ENCODE assay signal across 12 cellular contexts in genomic region chr4:89661490-89661889, GRCh38.
DNase-seq lines count a peak whose midpoint lies in the region; TF ChIP-seq lines count a peak whose summit lies in the region.
"Had no signal": no experiment of that assay in that cellular context is flagged by ENCODE, and none has a peak within 500 bp of the region (broad histone marks: within the 10 kb centered on the region; RNA-seq: fewer than 3 reads in every experiment).

No MANE protein-coding gene starts in this region.

- no peak overlapping the region for H2BK5ac ChIP-seq in mesenchymal stem cell (ENCODE audit: low read depth, low read length, poor library complexity, severe bottlenecking)

- H3K27me3 ChIP-seq in mesenchymal stem cell (ENCODE audit: control insufficient read depth in 1 of 2, insufficient read depth in 1 of 2, low read length in 2 of 2) = no peaks in the 10 kb centered on the region
- H3K27me3 ChIP-seq in thyroid gland = no peaks in the 10 kb centered on the region
- H3K27me3 ChIP-seq in tibial artery = no peaks in the 10 kb centered on the region
- H3K27me3 ChIP-seq: BLaER1, sigmoid colon had no signal

- TF ChIP-seq CTCF in cardiac fibroblast (IDR thresholded peaks at IDR 0.05; ENCODE audit: low read depth, low read length) (no peak), thyroid gland (IDR thresholded peaks at IDR 0.05) (no peak), tibial artery (IDR thresholded peaks at IDR 0.05) (no peak)

- H3K4me3 Mint-ChIP-seq in activated CD4-positive, alpha-beta T cell treated with anti-CD3 and anti-CD28 coated beads, Interleukin-2, amount 10 ng/mL, durations not matched to agents 24 days and 14 days = no peak overlapping the region
- H3K4me3 Mint-ChIP-seq: activated CD4-positive, alpha-beta T cell treated with anti-CD3 and anti-CD28 coated beads for 36 hours had no signal

- H3K4me2 ChIP-seq in mesenchymal stem cell (ENCODE audit: low read length, poor library complexity, severe bottlenecking) = no peak overlapping the region
- H3K4me2 ChIP-seq: BLaER1 had no signal

- no peak overlapping the region for H2AFZ ChIP-seq in mesenchymal stem cell (ENCODE audit: low read depth, low read length)

- H3K27ac ChIP-seq in mesenchymal stem cell (ENCODE audit: low read length, poor library complexity, severe bottlenecking) = no peak overlapping the region
- H3K27ac ChIP-seq in thyroid gland = peak overlapping the region in 1 of 3 donors; percentile 9
- H3K27ac ChIP-seq in tibial artery = no peak overlapping the region
- H3K27ac ChIP-seq: BLaER1, sigmoid colon had no signal

- TF ChIP-seq POLR2A in thyroid gland (IDR thresholded peaks at IDR 0.05) = no peak

- H3K36me3 ChIP-seq in mesenchymal stem cell (ENCODE audit: control insufficient read depth in 1 of 2, insufficient read depth in 2 of 2, low read depth in 1 of 2, low read length in 2 of 2) (no peaks in the 10 kb centered on the region), thyroid gland (no peaks in the 10 kb centered on the region), tibial artery (no peaks in the 10 kb centered on the region)
- H3K36me3 ChIP-seq: BLaER1, sigmoid colon had no signal

- no peak overlapping the region for H3K18ac ChIP-seq in mesenchymal stem cell (ENCODE audit: low read depth in 1 of 2, low read length in 2 of 2)

- no peaks in the 10 kb centered on the region for H3K4me1 ChIP-seq in mesenchymal stem cell (ENCODE audit: control insufficient read depth, insufficient read depth, low read depth, low read length)
- peaks cover 6 to 14% of the 10 kb centered on the region in 2 donors for H3K4me1 ChIP-seq in thyroid gland
- no peaks in the 10 kb centered on the region for H3K4me1 ChIP-seq in tibial artery
- H3K4me1 ChIP-seq: BLaER1, sigmoid colon had no signal

- no peak overlapping the region for H2BK15ac ChIP-seq in mesenchymal stem cell (ENCODE audit: low read depth, poor library complexity, severe bottlenecking)

- H2AK5ac ChIP-seq in mesenchymal stem cell (ENCODE audit: low read length, severe bottlenecking) = no peak overlapping the region

- WGBS in mesenchymal stem cell = 3% methylated on average over 1 of the region's 1 CpG
- 41 to 53% methylated on average over 1 of the region's 1 CpG for WGBS in thyroid gland, 2 donors

- H3K23ac ChIP-seq in mesenchymal stem cell (ENCODE audit: low read length in 2 of 2) = no peak overlapping the region

- no peak overlapping the region for H3K4ac ChIP-seq in mesenchymal stem cell (ENCODE audit: low read depth in 1 of 2, low read length in 2 of 2)

- H3K79me1 ChIP-seq in mesenchymal stem cell (replicated peaks; ENCODE audit: low read length, poor library complexity, severe bottlenecking) = no peaks in the 10 kb centered on the region

- H3K9me3 ChIP-seq in mesenchymal stem cell (ENCODE audit: control insufficient read depth, low read length) (no peaks in the 10 kb centered on the region), thyroid gland (no peaks in the 10 kb centered on the region), tibial artery (no peaks in the 10 kb centered on the region)
- H3K9me3 ChIP-seq: BLaER1, sigmoid colon had no signal

- H3K9me3 Mint-ChIP-seq in activated CD4-positive, alpha-beta T cell treated with anti-CD3 and anti-CD28 coated beads, Interleukin-2, amount 10 ng/mL, durations not matched to agents 24 days and 14 days = no peaks in the 10 kb centered on the region

- DNase-seq in EH (ENCODE audit: low read depth) = peak; percentile 32
- DNase-seq in NCI-H460 (ENCODE audit: extremely low read depth, low read depth) = peak; percentile 45
- peak; percentile 33 for DNase-seq in cardiac fibroblast (ENCODE audit: low read depth in 2 of 2)
- peak; percentile 53 for DNase-seq in mesenchymal stem cell
- no peak for DNase-seq in NCI-H1048 (lab: John Stamatoyannopoulos, UW)
- no peak for DNase-seq in thyroid gland
- DNase-seq in tibial artery = no peak
- DNase-seq in activated CD4-positive, alpha-beta T cell treated with anti-CD3 and anti-CD28 coated beads, Interleukin-2, amount 10 ng/mL, durations not matched to agents 24 days and 14 days = no peak
- DNase-seq: activated CD4-positive, alpha-beta T cell treated with anti-CD3 and anti-CD28 coated beads for 36 hours; SHP77; sigmoid colon had no signal

- no peak overlapping the region for H4K8ac ChIP-seq in mesenchymal stem cell (ENCODE audit: low read length)

- intact Hi-C loops in thyroid gland (cut with DNase I) (no loop called here), tibial artery (cut with DNase I; ENCODE audit: low total_unique reads) (no loop called here)
- intact Hi-C loops in activated CD4-positive, alpha-beta T cell treated with anti-CD3 and anti-CD28 coated beads, Interleukin-2, amount 10 ng/mL, durations not matched to agents 24 days and 14 days (cut with micrococcal nuclease) = no loop called here

- H3K27me3 Mint-ChIP-seq in activated CD4-positive, alpha-beta T cell treated with anti-CD3 and anti-CD28 coated beads, Interleukin-2, amount 10 ng/mL, durations not matched to agents 24 days and 14 days = peaks cover 20% of the 10 kb centered on the region
- H3K27me3 Mint-ChIP-seq: activated CD4-positive, alpha-beta T cell treated with anti-CD3 and anti-CD28 coated beads for 36 hours had no signal

- no peak overlapping the region for H2BK12ac ChIP-seq in mesenchymal stem cell (ENCODE audit: low read length in 2 of 2)

- H3K4me1 Mint-ChIP-seq in activated CD4-positive, alpha-beta T cell treated with anti-CD3 and anti-CD28 coated beads, Interleukin-2, amount 10 ng/mL, durations not matched to agents 24 days and 14 days = peaks cover 2% of the 10 kb centered on the region

- no peak overlapping the region for H3K9ac ChIP-seq in mesenchymal stem cell (ENCODE audit: low read length)
- H3K9ac ChIP-seq: BLaER1 had no signal

- no peak overlapping the region for H2BK120ac ChIP-seq in mesenchymal stem cell (ENCODE audit: low read depth, low read length)

- no peak overlapping the region for H3K4me3 ChIP-seq in cardiac fibroblast (replicated peaks in 1 of 2; ENCODE audit: low read depth in 2 of 2, low read length in 2 of 2)
- H3K4me3 ChIP-seq in mesenchymal stem cell (ENCODE audit: insufficient read depth in 1 of 2, low read depth in 1 of 2, low read length in 2 of 2) = no peak overlapping the region
- no peak overlapping the region for H3K4me3 ChIP-seq in thyroid gland (replicated peaks in 1 of 3)
- H3K4me3 ChIP-seq in tibial artery = no peak overlapping the region
- H3K4me3 ChIP-seq: BLaER1, sigmoid colon had no signal

- no peaks in the 10 kb centered on the region for H3K36me3 Mint-ChIP-seq in activated CD4-positive, alpha-beta T cell treated with anti-CD3 and anti-CD28 coated beads, Interleukin-2, amount 10 ng/mL, durations not matched to agents 24 days and 14 days (ENCODE audit: low read depth)

- H3K27ac Mint-ChIP-seq in activated CD4-positive, alpha-beta T cell treated with anti-CD3 and anti-CD28 coated beads, Interleukin-2, amount 10 ng/mL, durations not matched to agents 24 days and 14 days = no peak overlapping the region
- H3K27ac Mint-ChIP-seq: activated CD4-positive, alpha-beta T cell treated with anti-CD3 and anti-CD28 coated beads for 36 hours had no signal

- no peak overlapping the region for H4K91ac ChIP-seq in mesenchymal stem cell (ENCODE audit: low read length)

- no peak overlapping the region for H3K14ac ChIP-seq in mesenchymal stem cell (ENCODE audit: low read length in 2 of 2)

Comparison
In these comparisons a context has a peak if more than half of its experiments do, and no peak if none do; other contexts are left out.
1. DNase-seq: peak in EH (single experiment), NCI-H460 (single experiment), cardiac fibroblast (2 of 2) and mesenchymal stem cell (single experiment); none in NCI-H1048 (single experiment), thyroid gland (0 of 2), tibial artery (0 of 2) and activated CD4-positive, alpha-beta T cell treated with anti-CD3 and anti-CD28 coated beads, Interleukin-2, amount 10 ng/mL, durations not matched to agents 24 days and 14 days (single experiment).